9 cellular contexts compared by ENCODE assay signal in the genomic region with DNA sequence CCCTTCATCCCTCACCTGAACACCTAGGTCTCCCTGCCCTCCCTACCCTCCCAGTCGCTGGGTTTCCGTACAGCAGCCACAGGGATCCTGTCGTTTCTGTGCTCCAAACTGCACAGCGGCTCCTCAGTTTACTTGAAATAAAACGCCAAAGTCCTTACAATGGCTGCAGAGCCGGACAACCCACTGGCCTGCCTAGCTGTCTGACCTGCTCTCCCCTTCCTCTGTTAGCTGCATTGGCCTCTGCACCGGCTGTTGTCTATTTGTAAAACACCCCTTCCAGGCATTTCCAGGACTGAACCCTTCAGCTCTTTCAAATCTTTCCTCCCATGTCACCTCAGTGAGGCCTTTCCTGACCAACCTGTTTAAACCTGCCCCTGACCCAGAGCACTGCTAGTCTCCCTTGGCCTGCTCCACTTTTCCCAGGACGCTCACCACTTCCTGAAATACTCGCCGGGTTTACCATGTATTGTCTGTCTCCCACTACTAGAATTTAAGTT. TPM values are rescaled to one million over a fixed set of nuclear protein-coding genes. Genes with fewer than 3 reads are reported as not detected.
DNase-seq lines count a peak whose midpoint lies in the region; ATAC-seq and TF ChIP-seq lines count a peak whose summit lies in the region.
"Had no signal": no experiment of that assay in that cellular context is flagged by ENCODE, and none has a peak within 500 bp of the region (broad histone marks: within the 10 kb centered on the region; RNA-seq: fewer than 3 reads in every experiment).

No MANE protein-coding gene starts in this region.

- H3K36me3 ChIP-seq in mesenchymal stem cell (ENCODE audit: control insufficient read depth in 1 of 2, insufficient read depth in 2 of 2, low read depth in 1 of 2, low read length in 2 of 2) (peaks cover 2 to 15% of the 10 kb centered on the region in 2 experiments), upper lobe of right lung (no peaks in the 10 kb centered on the region)

- peak overlapping the region; percentile 94 for H3K9ac ChIP-seq in mesenchymal stem cell (ENCODE audit: low read length)

- intact Hi-C loops in upper lobe of right lung (cut with DNase I): no loop called here

- H3K9me3 Mint-ChIP-seq in activated naive CD4-positive, alpha-beta T cell treated with anti-CD3 and anti-CD28 coated beads, Interleukin-2, amount 10 ng/mL, durations not matched to agents 7 days and 5 days: no peaks in the 10 kb centered on the region
- no peaks in the 10 kb centered on the region for H3K9me3 Mint-ChIP-seq in activated naive CD8-positive, alpha-beta T cell treated with anti-CD3 and anti-CD28 coated beads, Interleukin-2, amount 10 ng/mL, durations not matched to agents 7 days and 5 days

- H3K4me3 ChIP-seq in mesenchymal stem cell (ENCODE audit: insufficient read depth in 1 of 2, low read depth in 1 of 2, low read length in 2 of 2): peak overlapping the region in 1 of 2 experiments; percentile 94
- peak overlapping the region; percentile 64 for H3K4me3 ChIP-seq in upper lobe of right lung

- H3K4me1 ChIP-seq in mesenchymal stem cell (ENCODE audit: control insufficient read depth, insufficient read depth, low read depth, low read length): peaks cover 20% of the 10 kb centered on the region
- peaks cover 47% of the 10 kb centered on the region for H3K4me1 ChIP-seq in upper lobe of right lung

- H3K27ac ChIP-seq in mesenchymal stem cell (ENCODE audit: low read length, poor library complexity, severe bottlenecking): no peak overlapping the region
- peak overlapping the region; percentile 97 for H3K27ac ChIP-seq in upper lobe of right lung

- CTCF ChIA-PET in activated naive CD4-positive, alpha-beta T cell treated with anti-CD3 and anti-CD28 coated beads, Interleukin-2, amount 10 ng/mL, durations not matched to agents 7 days and 5 days (lab: Charles Lee): interaction anchor here (2.0 kb wide), 1 partner anchor 18 kb away, joined by 6 read pairs; no protein-coding TSS in a partner anchor

- TF ChIP-seq CTCF in upper lobe of right lung (IDR thresholded peaks at IDR 0.05): no peak

- no peak overlapping the region for H2BK12ac ChIP-seq in mesenchymal stem cell (ENCODE audit: low read length in 2 of 2)

- no peak overlapping the region for H4K91ac ChIP-seq in mesenchymal stem cell (ENCODE audit: low read length)

- POLR2A ChIA-PET in activated naive CD8-positive, alpha-beta T cell treated with anti-CD3 and anti-CD28 coated beads, Interleukin-2, amount 10 ng/mL, durations not matched to agents 7 days and 5 days (lab: Charles Lee): interaction anchor here (1.6 to 5.9 kb wide), 3 partner anchors 14 to 49 kb away, joined by 9 to 110 read pairs (median 21); a partner anchor contains a TSS

- H3K4me2 ChIP-seq in mesenchymal stem cell (ENCODE audit: low read length, poor library complexity, severe bottlenecking): no peak overlapping the region

- no peak overlapping the region for H2BK120ac ChIP-seq in mesenchymal stem cell (ENCODE audit: low read depth, low read length)

- H3K27ac Mint-ChIP-seq in activated naive CD4-positive, alpha-beta T cell treated with anti-CD3 and anti-CD28 coated beads, Interleukin-2, amount 10 ng/mL, durations not matched to agents 7 days and 5 days: peak overlapping the region; percentile 100
- H3K27ac Mint-ChIP-seq in activated naive CD8-positive, alpha-beta T cell treated with anti-CD3 and anti-CD28 coated beads, Interleukin-2, amount 10 ng/mL, durations not matched to agents 7 days and 5 days: peak overlapping the region; percentile 93

- H3K36me3 Mint-ChIP-seq in activated naive CD4-positive, alpha-beta T cell treated with anti-CD3 and anti-CD28 coated beads, Interleukin-2, amount 10 ng/mL, durations not matched to agents 7 days and 5 days: peaks cover 20% of the 10 kb centered on the region
- H3K36me3 Mint-ChIP-seq in activated naive CD8-positive, alpha-beta T cell treated with anti-CD3 and anti-CD28 coated beads, Interleukin-2, amount 10 ng/mL, durations not matched to agents 7 days and 5 days: peaks cover 14% of the 10 kb centered on the region

- no peak overlapping the region for H2AK5ac ChIP-seq in mesenchymal stem cell (ENCODE audit: low read length, severe bottlenecking)

- no peak overlapping the region for H3K23ac ChIP-seq in mesenchymal stem cell (ENCODE audit: low read length in 2 of 2)

- no peak overlapping the region for H3K18ac ChIP-seq in mesenchymal stem cell (ENCODE audit: low read depth in 1 of 2, low read length in 2 of 2)

- H2BK5ac ChIP-seq in mesenchymal stem cell (ENCODE audit: low read depth, low read length, poor library complexity, severe bottlenecking): no peak overlapping the region

- no peaks in the 10 kb centered on the region for H3K27me3 ChIP-seq in mesenchymal stem cell (ENCODE audit: control insufficient read depth in 1 of 2, insufficient read depth in 1 of 2, low read length in 2 of 2)
- no peaks in the 10 kb centered on the region for H3K27me3 ChIP-seq in upper lobe of right lung

- H2BK15ac ChIP-seq in mesenchymal stem cell (ENCODE audit: low read depth, poor library complexity, severe bottlenecking): no peak overlapping the region

- H3K9me3 ChIP-seq in mesenchymal stem cell (ENCODE audit: control insufficient read depth, low read length): no peaks in the 10 kb centered on the region
- no peaks in the 10 kb centered on the region for H3K9me3 ChIP-seq in upper lobe of right lung
- H3K9me3 ChIP-seq: mucosa of descending colon had no signal

- peak; percentile 24 for DNase-seq in activated naive CD4-positive, alpha-beta T cell treated with anti-CD3 and anti-CD28 coated beads, Interleukin-2, amount 10 ng/mL, durations not matched to agents 7 days and 5 days
- DNase-seq in activated naive CD4-positive, alpha-beta T cell treated with anti-CD3 and anti-CD28 coated beads, Interleukin-2, amount 50 U/mL, for 16 hours: no peak
- no peak for DNase-seq in activated naive CD8-positive, alpha-beta T cell treated with anti-CD3 and anti-CD28 coated beads, Interleukin-2, amount 10 ng/mL, durations not matched to agents 7 days and 5 days
- DNase-seq in mesenchymal stem cell: no peak
- peak; percentile 60 for DNase-seq in upper lobe of right lung
- no peak for DNase-seq in HUDEP-2 (lab: John Stamatoyannopoulos, UW; ENCODE audit: unreplicated experiment in 76 of 76)

- no peak overlapping the region for H3K4ac ChIP-seq in mesenchymal stem cell (ENCODE audit: low read depth in 1 of 2, low read length in 2 of 2)

- H3K4me3 Mint-ChIP-seq in activated naive CD4-positive, alpha-beta T cell treated with anti-CD3 and anti-CD28 coated beads, Interleukin-2, amount 10 ng/mL, durations not matched to agents 7 days and 5 days: peak overlapping the region; percentile 77
- H3K4me3 Mint-ChIP-seq in activated naive CD8-positive, alpha-beta T cell treated with anti-CD3 and anti-CD28 coated beads, Interleukin-2, amount 10 ng/mL, durations not matched to agents 7 days and 5 days: peak overlapping the region; percentile 85

- WGBS in mesenchymal stem cell: 88% methylated on average over 10 of the region's 10 CpGs

- ATAC-seq in activated naive CD8-positive, alpha-beta T cell treated with anti-CD3 and anti-CD28 coated beads, Interleukin-2, amount 10 ng/mL, durations not matched to agents 7 days and 5 days (ENCODE audit: low read depth): no peak
- ATAC-seq in upper lobe of right lung: no peak
- no peak for ATAC-seq in GM21529 (IDR thresholded peaks at IDR 0.05; ENCODE audit: unreplicated experiment)
- no peak for ATAC-seq in HG02870 (IDR thresholded peaks at IDR 0.05; ENCODE audit: unreplicated experiment)
- ATAC-seq: mucosa of descending colon had no signal

- peaks cover 63% of the 10 kb centered on the region for H3K4me1 Mint-ChIP-seq in activated naive CD4-positive, alpha-beta T cell treated with anti-CD3 and anti-CD28 coated beads, Interleukin-2, amount 10 ng/mL, durations not matched to agents 7 days and 5 days
- H3K4me1 Mint-ChIP-seq in activated naive CD8-positive, alpha-beta T cell treated with anti-CD3 and anti-CD28 coated beads, Interleukin-2, amount 10 ng/mL, durations not matched to agents 7 days and 5 days: peaks cover 51% of the 10 kb centered on the region

- H3K79me1 ChIP-seq in mesenchymal stem cell (replicated peaks; ENCODE audit: low read length, poor library complexity, severe bottlenecking): peaks cover 19% of the 10 kb centered on the region

- no peak overlapping the region for H3K14ac ChIP-seq in mesenchymal stem cell (ENCODE audit: low read length in 2 of 2)

- peaks cover 6% of the 10 kb centered on the region for H3K27me3 Mint-ChIP-seq in activated naive CD4-positive, alpha-beta T cell treated with anti-CD3 and anti-CD28 coated beads, Interleukin-2, amount 10 ng/mL, durations not matched to agents 7 days and 5 days
- no peaks in the 10 kb centered on the region for H3K27me3 Mint-ChIP-seq in activated naive CD8-positive, alpha-beta T cell treated with anti-CD3 and anti-CD28 coated beads, Interleukin-2, amount 10 ng/mL, durations not matched to agents 7 days and 5 days

- no peak overlapping the region for H2AFZ ChIP-seq in mesenchymal stem cell (ENCODE audit: low read depth, low read length)

- peak overlapping the region; percentile 24 for H4K8ac ChIP-seq in mesenchymal stem cell (ENCODE audit: low read length)

RNA-seq across cellular contexts. Expression of a gene that starts 9.1 kb away (rescaled TPM):
- total RNA-seq in activated naive CD8-positive, alpha-beta T cell treated with anti-CD3 and anti-CD28 coated beads, Interleukin-2, amount 10 ng/mL, durations not matched to agents 7 days and 5 days: 100 to 1,000 TPM; 177 to 186 TPM
- 103 TPM for polyA plus RNA-seq in mesenchymal stem cell (2013, experiment 1 of 2)
- 105 TPM for polyA plus RNA-seq in mesenchymal stem cell (2013, experiment 2 of 2)
- total RNA-seq in upper lobe of right lung: 216 TPM

RNA-seq across cellular contexts. Expression of a gene that starts 49.4 kb away (rescaled TPM):
- total RNA-seq in activated naive CD8-positive, alpha-beta T cell treated with anti-CD3 and anti-CD28 coated beads, Interleukin-2, amount 10 ng/mL, durations not matched to agents 7 days and 5 days: 10 to 100 TPM; 42.3 to 42.7 TPM
- polyA plus RNA-seq in mesenchymal stem cell (2013, experiment 1 of 2): 11.2 TPM
- polyA plus RNA-seq in mesenchymal stem cell (2013, experiment 2 of 2): 10.5 TPM
- total RNA-seq in upper lobe of right lung: 22.6 TPM

Comparison
In these comparisons a context has a peak if more than half of its experiments do, and no peak if none do; other contexts are left out.
1. DNase-seq: peak in activated naive CD4-positive, alpha-beta T cell treated with anti-CD3 and anti-CD28 coated beads, Interleukin-2, amount 10 ng/mL, durations not matched to agents 7 days and 5 days (single experiment) and upper lobe of right lung (single experiment); none in activated naive CD4-positive, alpha-beta T cell treated with anti-CD3 and anti-CD28 coated beads, Interleukin-2, amount 50 U/mL, for 16 hours (single experiment), activated naive CD8-positive, alpha-beta T cell treated with anti-CD3 and anti-CD28 coated beads, Interleukin-2, amount 10 ng/mL, durations not matched to agents 7 days and 5 days (single experiment), mesenchymal stem cell (single experiment) and HUDEP-2 (0 of 76).